ENCODE assay signal across 1 cellular context in genomic region chr6:36739947-36740817, GRCh38.
TF ChIP-seq lines count a peak whose summit lies in the region.

No MANE protein-coding gene starts in this region.

TF ChIP-seq in H1, 55 proteins besides CTCF, POLR2A, EP300 and RAD21:
- TF ChIP-seq MAX (IDR thresholded peaks at IDR 0.05) = no peak
- peak; percentile 69; the same call in 1 of the 2 replicates for TF ChIP-seq KDM1A (IDR thresholded peaks at IDR 0.05; ENCODE audit: borderline replicate concordance, low read length)
